In the genomic region with DNA sequence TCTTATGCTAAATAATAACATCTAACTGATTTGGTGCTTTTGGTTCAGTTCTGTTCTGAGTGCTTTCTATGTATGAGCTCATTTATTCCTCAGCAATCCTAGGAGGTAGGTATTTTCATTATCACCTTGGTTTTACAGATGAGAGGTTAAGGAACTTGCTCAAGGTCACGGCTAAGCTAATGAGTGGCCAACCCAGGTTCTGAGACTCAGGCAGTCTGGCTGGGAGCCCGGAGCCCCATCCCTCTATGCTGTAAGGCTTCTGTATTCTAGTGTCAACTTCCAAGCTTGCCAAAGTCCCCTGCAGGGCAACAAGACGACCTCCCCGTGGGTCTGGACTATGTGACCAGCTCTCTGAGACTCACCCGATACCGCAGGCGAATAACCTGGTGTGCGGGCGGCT, we compare ENCODE assay signal across 18 cellular contexts.
DNase-seq lines count a peak whose midpoint lies in the region; ATAC-seq and TF ChIP-seq lines count a peak whose summit lies in the region.
"Had no signal": no experiment of that assay in that cellular context is flagged by ENCODE, and none has a peak within 500 bp of the region (broad histone marks: within the 10 kb centered on the region; RNA-seq: fewer than 3 reads in every experiment).

No MANE protein-coding gene starts in this region.

- no peak for TF ChIP-seq RAD21 in IMR-90 (IDR thresholded peaks at IDR 0.05; ENCODE audit: low read length)

- H4K8ac ChIP-seq in IMR-90 (ENCODE audit: low read depth in 2 of 2, low read length in 2 of 2): no peak overlapping the region

- H2AK9ac ChIP-seq in IMR-90 (replicated peaks; ENCODE audit: low read depth, low read length, poor library complexity): peak overlapping the region; percentile 87

- CTCF ChIA-PET in IMR-90 (lab: Yijun Ruan, JAX): no interaction called here

- no peak overlapping the region for H2BK5ac ChIP-seq in IMR-90 (ENCODE audit: low read depth, low read length, poor library complexity, severe bottlenecking)

- H3K4me3 ChIP-seq in IMR-90 (ENCODE audit: insufficient read depth, low read depth, low read length): no peak overlapping the region
- H3K4me3 ChIP-seq: A549, GM23248 had no signal

- H3K4me2 ChIP-seq in IMR-90 (ENCODE audit: low read depth, low read length): no peak overlapping the region
- H3K4me2 ChIP-seq: A549 had no signal

- peaks cover 3% of the 10 kb centered on the region; the same call in 1 of the 2 replicates for H3K9me1 ChIP-seq in IMR-90 (ENCODE audit: insufficient read depth, low read length)

- no peak overlapping the region for H3K9ac ChIP-seq in IMR-90 (ENCODE audit: low read depth, low read length)
- H3K9ac ChIP-seq: GM23248 had no signal

- POLR2A ChIA-PET in IMR-90 (lab: Charles Lee; ENCODE audit: unreplicated experiment): no interaction called here

- no peaks in the 10 kb centered on the region for H3K27me3 ChIP-seq in IMR-90 (ENCODE audit: control insufficient read depth, insufficient read depth, low read length)

- H4K5ac ChIP-seq in IMR-90 (ENCODE audit: low read depth, low read length): no peak overlapping the region

- H2BK120ac ChIP-seq in IMR-90 (ENCODE audit: low read depth, low read length): no peak overlapping the region

- no peak overlapping the region for H3K4ac ChIP-seq in IMR-90 (ENCODE audit: low read depth, low read length)

- in situ Hi-C loops in IMR-90 (cut with MboI; ENCODE audit: low sequenced_read_pairs): no loop called here

- DNase-seq in IMR-90 (no peak), glomerular visceral epithelial cell (ENCODE audit: extremely low spot score) (peak; percentile 60), kidney tubule cell (ENCODE audit: low spot score) (peak; percentile 77), renal cortical epithelial cell (ENCODE audit: low read depth) (peak; percentile 52), Right ventricle myocardium superior (no peak), DMS153 treated with DMSO at 0.1 percent for 48 hours (lab: John Stamatoyannopoulos, UW; ENCODE audit: unreplicated experiment) (no peak)
- DNase-seq: AML-193; CD4-positive, alpha-beta T cell; DMS153; DMS79 treated with DMSO at 0.1 percent for 48 hours; GF-D8; GM23248; HCEC 1CT; KG1 had no signal

- no peak for TF ChIP-seq POLR2A in IMR-90 (IDR thresholded peaks at IDR 0.05; ENCODE audit: low read depth, low read length)

- H3K14ac ChIP-seq in IMR-90 (replicated peaks; ENCODE audit: low read depth, low read length): no peak overlapping the region

- H3K23ac ChIP-seq in IMR-90 (ENCODE audit: low read depth, low read length): no peak overlapping the region

- H3K4me1 ChIP-seq in IMR-90 (ENCODE audit: control insufficient read depth, insufficient read depth, low read length): no peaks in the 10 kb centered on the region
- H3K4me1 ChIP-seq: A549 had no signal

- no TSS peak for BruUV-seq in IMR-90 (replicated peaks; lab: Mats Ljungman, UMichigan)

- no peak overlapping the region for H2AK5ac ChIP-seq in IMR-90 (ENCODE audit: low read depth, low read length)

- ATAC-seq in IMR-90 (ENCODE audit: low read depth) (no peak), Right ventricle myocardium superior (ENCODE audit: poor library complexity) (no peak), GM18909 (IDR thresholded peaks at IDR 0.05; ENCODE audit: poor library complexity, unreplicated experiment) (no peak)
- ATAC-seq: A549 had no signal

- no peak overlapping the region for H3K27ac ChIP-seq in IMR-90 (ENCODE audit: insufficient read depth, low read length)
- H3K27ac ChIP-seq: 22Rv1, A549, C4-2B, GM23248 had no signal

- H3K56ac ChIP-seq in IMR-90 (ENCODE audit: extremely low read depth, insufficient read depth, low read length): no peak overlapping the region

- H3K9me3 ChIP-seq in IMR-90 (ENCODE audit: control insufficient read depth, insufficient read depth, low read length): no peaks in the 10 kb centered on the region
- H3K9me3 ChIP-seq: A549 had no signal

- no peak overlapping the region for H4K91ac ChIP-seq in IMR-90 (ENCODE audit: insufficient read depth, low read depth, low read length)

- no peak overlapping the region for H2AFZ ChIP-seq in IMR-90 (replicated peaks; ENCODE audit: low read length, poor library complexity)
- H2AFZ ChIP-seq: GM23248 had no signal

- H3K36me3 ChIP-seq in IMR-90 (ENCODE audit: control insufficient read depth, insufficient read depth, low read length): peaks cover 49% of the 10 kb centered on the region

- no peak for TF ChIP-seq CTCF in IMR-90 (conservative IDR thresholded peaks at IDR 0.05; ENCODE audit: low read depth, low read length)

- H2BK20ac ChIP-seq in IMR-90 (ENCODE audit: low read depth, low read length): no peak overlapping the region

- 97% methylated on average over 7 of the region's 9 CpGs; no CpG with 5 or more reads in 1 of the 2 experiments for WGBS in IMR-90 (ENCODE audit: extremely low coverage in 2 of 2, insufficient read length in 1 of 2), 2 experiments

- intact Hi-C loops in IMR-90 (cut with micrococcal nuclease): no loop called here
- intact Hi-C loops in Right ventricle myocardium superior (cut with DNase I): no loop called here

- no peak overlapping the region for H3K18ac ChIP-seq in IMR-90 (ENCODE audit: low read depth, low read length)

- H3K79me1 ChIP-seq in IMR-90 (ENCODE audit: low read depth in 1 of 2, low read length in 2 of 2): no peaks in the 10 kb centered on the region; a peak in 1 of 4 replicates

- dilution Hi-C loops in IMR-90 (cut with HindIII; ENCODE audit: low sequenced_read_pairs, unreplicated experiment): no loop called here

- no peak overlapping the region for H2BK15ac ChIP-seq in IMR-90 (ENCODE audit: low read depth, low read length)

- no peaks in the 10 kb centered on the region; the same call in 1 of the 2 replicates for H4K20me1 ChIP-seq in IMR-90 (ENCODE audit: insufficient read depth, low read length)

TF ChIP-seq in IMR-90, 13 proteins besides CTCF, POLR2A, EP300 and RAD21:
- no peak for TF ChIP-seq MAZ (IDR thresholded peaks at IDR 0.05; ENCODE audit: borderline replicate concordance, low read depth, low read length)
- no peak for TF ChIP-seq RCOR1 (IDR thresholded peaks at IDR 0.05; ENCODE audit: insufficient replicate concordance, low read length)
- no peak for TF ChIP-seq MAFK (IDR thresholded peaks at IDR 0.05; ENCODE audit: low read depth, low read length)
- no peak for TF ChIP-seq RFX5 (IDR thresholded peaks at IDR 0.05; ENCODE audit: low read depth, low read length)
- TF ChIP-seq CHD1 (IDR thresholded peaks at IDR 0.05; ENCODE audit: low read depth, low read length): no peak
- no peak for TF ChIP-seq FOS (IDR thresholded peaks at IDR 0.05; ENCODE audit: low read depth, low read length)
- TF ChIP-seq BHLHE40 (IDR thresholded peaks at IDR 0.05; ENCODE audit: low read depth, low read length): no peak
- no peak for TF ChIP-seq MXI1 (IDR thresholded peaks at IDR 0.05; ENCODE audit: borderline replicate concordance, low read depth, low read length)
- no peak for TF ChIP-seq SMC3 (IDR thresholded peaks at IDR 0.05; ENCODE audit: low read depth, low read length)

Comparison
In these comparisons a context has a peak if more than half of its experiments do, and no peak if none do; other contexts are left out.
1. DNase-seq: peak in glomerular visceral epithelial cell (single experiment), kidney tubule cell (single experiment) and renal cortical epithelial cell (single experiment); none in IMR-90 (single experiment), Right ventricle myocardium superior (single experiment) and DMS153 treated with DMSO at 0.1 percent for 48 hours (single experiment).